Comparison of ENCODE assay signal across 12 cellular contexts in the genomic region with DNA sequence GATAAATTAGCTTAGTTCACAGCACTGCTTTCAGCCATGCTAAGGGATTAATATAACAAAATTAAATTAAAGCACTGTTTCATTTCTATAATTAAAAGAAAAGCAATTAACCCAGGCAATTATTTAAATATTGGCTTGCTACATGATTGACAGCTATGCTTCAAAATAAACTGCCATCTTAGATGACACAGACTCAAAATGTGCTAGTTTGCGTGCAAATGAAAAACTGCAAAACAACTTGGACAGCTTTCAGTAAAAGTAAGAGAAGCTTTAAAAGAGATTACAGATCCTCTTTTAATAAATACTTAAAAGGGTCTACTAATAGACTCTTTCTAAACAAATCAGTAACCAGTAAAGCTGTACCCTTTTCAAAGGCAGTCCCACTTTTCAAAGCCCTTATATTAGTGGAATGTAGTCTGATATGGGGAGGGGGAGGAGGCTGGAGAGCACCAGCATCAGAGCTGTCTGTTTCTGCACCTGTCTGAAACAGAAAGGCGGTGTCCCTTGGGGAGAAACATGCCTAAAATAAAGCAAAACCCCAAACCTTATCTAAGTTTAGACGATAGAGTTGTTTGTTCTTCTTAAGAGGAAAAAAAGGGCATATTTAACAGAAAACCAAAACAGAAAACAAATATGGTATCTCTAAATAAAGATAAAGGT. TPM values are rescaled to one million over a fixed set of nuclear protein-coding genes. Genes with fewer than 3 reads are reported as not detected.
DNase-seq lines count a peak whose midpoint lies in the region; ATAC-seq and TF ChIP-seq lines count a peak whose summit lies in the region.
"Had no signal": no experiment of that assay in that cellular context is flagged by ENCODE, and none has a peak within 500 bp of the region (broad histone marks: within the 10 kb centered on the region; RNA-seq: fewer than 3 reads in every experiment).

No MANE protein-coding gene starts in this region.

- POLR2A ChIA-PET in PC-9 (lab: Charles Lee; ENCODE audit: unreplicated experiment): no interaction called here
- POLR2A ChIA-PET in naive thymus-derived CD8-positive, alpha-beta T cell (lab: Charles Lee): interaction anchor here (1.0 kb wide), 1 partner anchor 20 kb away, joined by 4 read pairs; no protein-coding TSS in a partner anchor

- DNase-seq in GM12865 (ENCODE audit: low read depth) (peak; percentile 88), PC-9 (no peak), NCI-H748 (lab: John Stamatoyannopoulos, UW; ENCODE audit: unreplicated experiment) (no peak)
- no peak for DNase-seq in naive thymus-derived CD8-positive, alpha-beta T cell
- no peak for DNase-seq in activated effector memory CD4-positive, alpha-beta T cell treated with Interleukin-2 at 50 U/mL for 16 hours
- DNase-seq: activated naive CD4-positive, alpha-beta T cell treated with anti-CD3 and anti-CD28 coated beads, Interleukin-2, amount 50 U/mL, for 16 hours; head of caudate nucleus had no signal

- H4K20me1 ChIP-seq in PC-9 (ENCODE audit: insufficient read depth): no peaks in the 10 kb centered on the region

- no peak overlapping the region for H3K4me2 ChIP-seq in PC-9

- H3F3A ChIP-seq in PC-9 (ENCODE audit: insufficient read depth, low read depth): peaks cover 16% of the 10 kb centered on the region

- no TSS peak for BruUV-seq in PC-9 (replicated peaks; lab: Mats Ljungman, UMichigan)

- H3K27me3 ChIP-seq in PC-9 (ENCODE audit: insufficient read depth, low read depth): no peaks in the 10 kb centered on the region
- H3K27me3 ChIP-seq: suprapubic skin had no signal

- H3K4me3 ChIP-seq in GM12865 (ENCODE audit: low read depth, low read length): peak overlapping the region; percentile 31
- no peak overlapping the region for H3K4me3 ChIP-seq in PC-9
- H3K4me3 ChIP-seq: suprapubic skin had no signal

- H3K4me1 ChIP-seq in PC-9 (replicated peaks; ENCODE audit: insufficient read depth): peaks cover 25% of the 10 kb centered on the region

- H3K27ac Mint-ChIP-seq in naive thymus-derived CD8-positive, alpha-beta T cell: peak overlapping the region in 2 of 10 donors; percentile 49 to 58
- H3K27ac Mint-ChIP-seq: dendritic cell treated with granulocyte-macrophage colony-stimulating factor and Interleukin-4, amounts not matched to agents 40 ng/mL and 50 ng/mL, for 4 days had no signal

- CTCF ChIA-PET in PC-9 (lab: Charles Lee): no interaction called here

- H3K9me3 Mint-ChIP-seq in naive thymus-derived CD8-positive, alpha-beta T cell: no peaks in the 10 kb centered on the region
- H3K9me3 Mint-ChIP-seq: dendritic cell treated with granulocyte-macrophage colony-stimulating factor and Interleukin-4, amounts not matched to agents 40 ng/mL and 50 ng/mL, for 4 days had no signal

- H2AFZ ChIP-seq in PC-9: no peak overlapping the region

- no peak overlapping the region for H3K27ac ChIP-seq in PC-9
- H3K27ac ChIP-seq: suprapubic skin had no signal

- intact Hi-C loops in PC-9 (cut with micrococcal nuclease; ENCODE audit: unreplicated experiment): no loop called here

- peak overlapping the region in 1 of 10 donors; percentile 26 for H3K4me3 Mint-ChIP-seq in naive thymus-derived CD8-positive, alpha-beta T cell
- H3K4me3 Mint-ChIP-seq: dendritic cell treated with granulocyte-macrophage colony-stimulating factor and Interleukin-4, amounts not matched to agents 40 ng/mL and 50 ng/mL, for 4 days had no signal

- no peaks in the 10 kb centered on the region for H3K9me3 ChIP-seq in PC-9 (ENCODE audit: insufficient read depth, low read depth)
- H3K9me3 ChIP-seq: suprapubic skin had no signal

- peaks cover 6% of the 10 kb centered on the region for H3K79me2 ChIP-seq in PC-9 (ENCODE audit: low read depth)

- peak; percentile 86 for ATAC-seq in GM19395 (IDR thresholded peaks at IDR 0.05; ENCODE audit: unreplicated experiment)
- ATAC-seq in HG02870 (IDR thresholded peaks at IDR 0.05; ENCODE audit: unreplicated experiment): peak; percentile 80
- peak; percentile 69 for ATAC-seq in HG03575 (IDR thresholded peaks at IDR 0.05; ENCODE audit: extremely low read depth, insufficient number of reproducible peaks, low FRiP score, unreplicated experiment)
- ATAC-seq in naive thymus-derived CD8-positive, alpha-beta T cell: no peak

- no peak for TF ChIP-seq CTCF in GM12865 (IDR thresholded peaks at IDR 0.05; ENCODE audit: insufficient read depth, low read depth, low read length, missing control alignments)
- no peak for TF ChIP-seq CTCF in PC-9 (conservative IDR thresholded peaks at IDR 0.05)

- H3K4me1 Mint-ChIP-seq in naive thymus-derived CD8-positive, alpha-beta T cell: peaks cover 16 to 63% (median 28%) of the 10 kb centered on the region in 4 donors

- no peaks in the 10 kb centered on the region; the same call in 1 of the 2 replicates for H3K9me2 ChIP-seq in PC-9 (ENCODE audit: insufficient read depth)

- H3K36me3 ChIP-seq in PC-9 (ENCODE audit: low read depth): no peaks in the 10 kb centered on the region
- H3K36me3 ChIP-seq: suprapubic skin had no signal

- peaks cover 0 to 26% (median 6%) of the 10 kb centered on the region in 3 donors for H3K36me3 Mint-ChIP-seq in naive thymus-derived CD8-positive, alpha-beta T cell

- no peaks in the 10 kb centered on the region for H3K27me3 Mint-ChIP-seq in naive thymus-derived CD8-positive, alpha-beta T cell
- H3K27me3 Mint-ChIP-seq: dendritic cell treated with granulocyte-macrophage colony-stimulating factor and Interleukin-4, amounts not matched to agents 40 ng/mL and 50 ng/mL, for 4 days had no signal

RNA-seq across cellular contexts. Expression of gene EIF2AK3, which starts 20.8 kb away (rescaled TPM):
- 8.8 and 12.1 TPM in 2 replicates for total RNA-seq in PC-9 (2021)
- total RNA-seq in naive thymus-derived CD8-positive, alpha-beta T cell: 10 to 100 TPM; 28.4 to 29.8 TPM
- polyA plus RNA-seq in naive thymus-derived CD8-positive, alpha-beta T cell: 1 to 10 TPM; 3.1 to 8.9 (median 3.1) TPM

Comparison
In these comparisons a context has a peak if more than half of its experiments do, and no peak if none do; other contexts are left out.
1. ATAC-seq: peak in GM19395 (single experiment), HG02870 (single experiment) and HG03575 (single experiment); none in naive thymus-derived CD8-positive, alpha-beta T cell (0 of 2).